In the genomic region with DNA sequence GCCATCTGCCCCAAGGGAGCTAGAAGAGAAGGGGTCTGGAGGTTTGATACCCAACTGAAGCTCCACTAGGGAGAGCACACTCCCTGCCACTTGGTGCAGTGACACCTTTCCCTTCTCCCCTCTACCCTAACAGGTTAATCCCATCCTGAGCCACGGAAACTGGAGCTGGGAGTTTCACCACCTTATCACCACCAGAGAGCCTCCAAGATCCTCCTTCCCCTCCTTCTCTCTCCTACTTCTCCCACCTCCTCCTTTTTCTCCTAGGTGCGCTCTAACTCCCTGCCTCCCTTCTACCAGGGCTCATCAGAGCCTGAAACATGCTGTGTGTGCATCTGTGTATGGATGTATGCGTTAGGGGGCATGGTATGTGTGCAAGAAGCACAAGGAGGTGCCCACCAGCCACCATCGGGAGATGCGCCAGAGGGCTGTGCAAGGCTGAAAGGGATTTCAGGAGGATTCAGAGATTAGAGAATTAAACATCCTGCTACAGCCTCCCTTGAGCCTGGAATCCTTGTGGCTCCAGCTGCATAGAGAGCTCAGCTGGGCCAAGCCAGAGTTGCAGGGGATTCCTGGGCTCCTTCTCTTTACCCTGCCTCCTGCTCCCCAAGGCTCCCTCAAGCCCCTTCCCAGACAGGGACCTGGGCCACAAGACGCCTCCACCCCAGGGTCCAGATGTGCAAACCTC, we compare ENCODE assay signal across 23 cellular contexts.
DNase-seq lines count a peak whose midpoint lies in the region; ATAC-seq lines count a peak whose summit lies in the region.
"Had no signal": no experiment of that assay in that cellular context is flagged by ENCODE, and none has a peak within 500 bp of the region (broad histone marks: within the 10 kb centered on the region; RNA-seq: fewer than 3 reads in every experiment).

No MANE protein-coding gene starts in this region.

- H3K27ac ChIP-seq in cingulate gyrus (ENCODE audit: low read depth, low read length), result peak overlapping the region; percentile 16
- H3K27ac ChIP-seq: BLaER1 treated with 17β-estradiol and CSF1 and Interleukin-3, amounts not matched to agents 10 nM and 100 nM; HL-60; SJSA1 had no signal

- H3K4me3 ChIP-seq in NT2/D1 (ENCODE audit: insufficient read length, low read depth), result no peak overlapping the region
- H3K4me3 ChIP-seq: BLaER1 treated with 17β-estradiol and CSF1 and Interleukin-3, amounts not matched to agents 10 nM and 100 nM; SJSA1 had no signal

- DNase-seq in D341Med (ENCODE audit: low spot score) (peak; percentile 74), NT2/D1 (ENCODE audit: low read depth, low spot score) (no peak), mesenteric fat pad (ENCODE audit: low spot score) (peak; percentile 64), left lobe of liver (ENCODE audit: low spot score) (no peak)
- DNase-seq in activated CD4-positive, alpha-beta T cell treated with anti-CD3 and anti-CD28 coated beads, Interleukin-2, amount 50 U/mL, for 4 hours, result no peak
- DNase-seq: 8988T; CD4-positive, alpha-beta memory T cell; GOT3; KBM-7; MM.1S; NCI-H1092; NCI-H1436 treated with DMSO at 0.1 percent for 48 hours; NCI-H2029; NCI-H226; NCI-H510A treated with DMSO at 0.1 percent for 48 hours; NCI-H748 treated with DMSO at 0.1 percent for 48 hours; OCI-M1 had no signal

- H3K9me3 ChIP-seq in NT2/D1 (ENCODE audit: insufficient read depth, low read length), result no peaks in the 10 kb centered on the region
- H3K9me3 ChIP-seq: BLaER1 treated with 17β-estradiol and CSF1 and Interleukin-3, amounts not matched to agents 10 nM and 100 nM; SJSA1 had no signal

- H3K27me3 ChIP-seq in NT2/D1 (ENCODE audit: insufficient read depth, insufficient read length), result no peaks in the 10 kb centered on the region
- H3K27me3 ChIP-seq: BLaER1 treated with 17β-estradiol and CSF1 and Interleukin-3, amounts not matched to agents 10 nM and 100 nM had no signal

- H3K9ac ChIP-seq in NT2/D1 (ENCODE audit: insufficient read length, low read depth), result peak overlapping the region; percentile 50
- H3K9ac ChIP-seq: BLaER1 treated with 17β-estradiol and CSF1 and Interleukin-3, amounts not matched to agents 10 nM and 100 nM had no signal

- H3K4me1 ChIP-seq in NT2/D1 (ENCODE audit: insufficient read depth, insufficient read length), result peaks cover 12% of the 10 kb centered on the region
- H3K4me1 ChIP-seq: SJSA1 had no signal

- no peaks in the 10 kb centered on the region for H3K36me3 ChIP-seq in NT2/D1 (ENCODE audit: insufficient read depth, insufficient read length, low read length)
- H3K36me3 ChIP-seq: BLaER1 treated with 17β-estradiol and CSF1 and Interleukin-3, amounts not matched to agents 10 nM and 100 nM; SJSA1 had no signal

- ATAC-seq in HG03469 (IDR thresholded peaks at IDR 0.05; ENCODE audit: unreplicated experiment) (no peak), HG02610 (IDR thresholded peaks at IDR 0.05; ENCODE audit: unreplicated experiment) (no peak), left lobe of liver (no peak)

Comparison
In these comparisons a context has a peak if more than half of its experiments do, and no peak if none do; other contexts are left out.
1. DNase-seq: peak in D341Med (single experiment) and mesenteric fat pad (single experiment); none in NT2/D1 (single experiment), activated CD4-positive, alpha-beta T cell treated with anti-CD3 and anti-CD28 coated beads, Interleukin-2, amount 50 U/mL, for 4 hours (0 of 2) and left lobe of liver (single experiment).